9 cellular contexts compared by ENCODE assay signal in genomic region chr15:67174864-67175573, GRCh38.
DNase-seq lines count a peak whose midpoint lies in the region; TF ChIP-seq lines count a peak whose summit lies in the region.
"Had no signal": no experiment of that assay in that cellular context is flagged by ENCODE, and none has a peak within 500 bp of the region (broad histone marks: within the 10 kb centered on the region; RNA-seq: fewer than 3 reads in every experiment).

No MANE protein-coding gene starts in this region.

- no peaks in the 10 kb centered on the region for H3K27me3 ChIP-seq in stomach
- H3K27me3 ChIP-seq: BLaER1 had no signal

- no peak overlapping the region for H3K4me3 ChIP-seq in stomach
- H3K4me3 ChIP-seq: BLaER1 had no signal

- TF ChIP-seq POLR2A in stomach (IDR thresholded peaks at IDR 0.05) = no peak

- peak overlapping the region; percentile 28 to 72 (median 50) for H3K27ac ChIP-seq in stomach
- H3K27ac ChIP-seq: BLaER1 had no signal

- POLR2A ChIA-PET in activated CD4-positive, alpha-beta T cell treated with anti-CD3 and anti-CD28 coated beads, Interleukin-2, amount 10 ng/mL, durations not matched to agents 7 days and 5 days (lab: Charles Lee) = no interaction called here

- no peak for TF ChIP-seq EP300 in stomach (IDR thresholded peaks at IDR 0.05)

- H3K9me3 Mint-ChIP-seq in T-helper 1 cell treated with Interleukin-12 subunit alpha and Interleukin-12 subunit beta and Interleukin-4 antibody, amounts not matched to agents 30 μg/mL and 1 μg/mL, for 36 hours = no peaks in the 10 kb centered on the region
- H3K9me3 Mint-ChIP-seq in activated CD4-positive, alpha-beta T cell treated with anti-CD3 and anti-CD28 coated beads, Interleukin-2, amount 10 ng/mL, durations not matched to agents 7 days and 5 days = no peaks in the 10 kb centered on the region

- TF ChIP-seq CTCF in stomach (IDR thresholded peaks at IDR 0.05) = no peak

- H3K4me3 Mint-ChIP-seq in T-helper 1 cell treated with Interleukin-12 subunit alpha and Interleukin-12 subunit beta and Interleukin-4 antibody, amounts not matched to agents 30 μg/mL and 1 μg/mL, for 36 hours = peak overlapping the region; percentile 62
- no peak overlapping the region for H3K4me3 Mint-ChIP-seq in activated CD4-positive, alpha-beta T cell treated with anti-CD3 and anti-CD28 coated beads, Interleukin-2, amount 10 ng/mL, durations not matched to agents 7 days and 5 days

- H3K4me1 Mint-ChIP-seq in T-helper 1 cell treated with Interleukin-12 subunit alpha and Interleukin-12 subunit beta and Interleukin-4 antibody, amounts not matched to agents 30 μg/mL and 1 μg/mL, for 36 hours (ENCODE audit: low read depth) = peaks cover 63% of the 10 kb centered on the region
- peaks cover 54% of the 10 kb centered on the region for H3K4me1 Mint-ChIP-seq in activated CD4-positive, alpha-beta T cell treated with anti-CD3 and anti-CD28 coated beads, Interleukin-2, amount 10 ng/mL, durations not matched to agents 7 days and 5 days

- H3K27ac Mint-ChIP-seq in T-helper 1 cell treated with Interleukin-12 subunit alpha and Interleukin-12 subunit beta and Interleukin-4 antibody, amounts not matched to agents 30 μg/mL and 1 μg/mL, for 36 hours = peak overlapping the region; percentile 71
- peak overlapping the region; percentile 86 for H3K27ac Mint-ChIP-seq in activated CD4-positive, alpha-beta T cell treated with anti-CD3 and anti-CD28 coated beads, Interleukin-2, amount 10 ng/mL, durations not matched to agents 7 days and 5 days

- peaks cover 7 to 60% (median 51%) of the 10 kb centered on the region in 4 donors for H3K36me3 ChIP-seq in stomach

- peaks cover 75% of the 10 kb centered on the region for H3K36me3 Mint-ChIP-seq in T-helper 1 cell treated with Interleukin-12 subunit alpha and Interleukin-12 subunit beta and Interleukin-4 antibody, amounts not matched to agents 30 μg/mL and 1 μg/mL, for 36 hours (ENCODE audit: low read depth)
- peaks cover 83% of the 10 kb centered on the region for H3K36me3 Mint-ChIP-seq in activated CD4-positive, alpha-beta T cell treated with anti-CD3 and anti-CD28 coated beads, Interleukin-2, amount 10 ng/mL, durations not matched to agents 7 days and 5 days (ENCODE audit: low read depth)

- H3K9me3 ChIP-seq in stomach = no peaks in the 10 kb centered on the region
- H3K9me3 ChIP-seq: BLaER1 had no signal

- CTCF ChIA-PET in activated CD4-positive, alpha-beta T cell treated with anti-CD3 and anti-CD28 coated beads, Interleukin-2, amount 10 ng/mL, durations not matched to agents 7 days and 5 days (lab: Charles Lee) = interaction anchor here (1.0 to 1.2 kb wide), 2 partner anchors 13 to 99 kb away, joined by 3 to 4 read pairs; no protein-coding TSS in a partner anchor

- 62 to 73% (median 64%) methylated on average over 9 of the region's 9 CpGs for WGBS in stomach, 5 donors

- intact Hi-C loops in stomach (cut with DNase I; ENCODE audit: low total_unique reads) = no loop called here

- no peak for DNase-seq in T-helper 1 cell
- DNase-seq in activated CD4-positive, alpha-beta T cell treated with anti-CD3 and anti-CD28 coated beads, Interleukin-2, amount 10 ng/mL, durations not matched to agents 7 days and 5 days = no peak
- peak; percentile 74 for DNase-seq in iris pigment epithelial cell (ENCODE audit: low read depth)
- peak; percentile 44 for DNase-seq in stomach
- DNase-seq in NCI-H1105 treated with DMSO at 0.1 percent for 48 hours (lab: John Stamatoyannopoulos, UW) = no peak
- DNase-seq in NCI-H1694 (lab: John Stamatoyannopoulos, UW) = no peak
- no peak for DNase-seq in globus pallidus (ENCODE audit: low spot score)

- no peaks in the 10 kb centered on the region for H3K27me3 Mint-ChIP-seq in T-helper 1 cell treated with Interleukin-12 subunit alpha and Interleukin-12 subunit beta and Interleukin-4 antibody, amounts not matched to agents 30 μg/mL and 1 μg/mL, for 36 hours (ENCODE audit: low read depth)
- H3K27me3 Mint-ChIP-seq in activated CD4-positive, alpha-beta T cell treated with anti-CD3 and anti-CD28 coated beads, Interleukin-2, amount 10 ng/mL, durations not matched to agents 7 days and 5 days = no peaks in the 10 kb centered on the region

- H3K4me1 ChIP-seq in stomach = peaks cover 32 to 58% (median 42%) of the 10 kb centered on the region in 4 donors

Comparison
In these comparisons a context has a peak if more than half of its experiments do, and no peak if none do; other contexts are left out.
1. DNase-seq: peak in iris pigment epithelial cell (single experiment) and stomach (single experiment); none in T-helper 1 cell (0 of 5), activated CD4-positive, alpha-beta T cell treated with anti-CD3 and anti-CD28 coated beads, Interleukin-2, amount 10 ng/mL, durations not matched to agents 7 days and 5 days (single experiment), NCI-H1105 treated with DMSO at 0.1 percent for 48 hours (single experiment), NCI-H1694 (single experiment) and globus pallidus (single experiment).